ENCODE assay signal across 20 cellular contexts in the genomic region with DNA sequence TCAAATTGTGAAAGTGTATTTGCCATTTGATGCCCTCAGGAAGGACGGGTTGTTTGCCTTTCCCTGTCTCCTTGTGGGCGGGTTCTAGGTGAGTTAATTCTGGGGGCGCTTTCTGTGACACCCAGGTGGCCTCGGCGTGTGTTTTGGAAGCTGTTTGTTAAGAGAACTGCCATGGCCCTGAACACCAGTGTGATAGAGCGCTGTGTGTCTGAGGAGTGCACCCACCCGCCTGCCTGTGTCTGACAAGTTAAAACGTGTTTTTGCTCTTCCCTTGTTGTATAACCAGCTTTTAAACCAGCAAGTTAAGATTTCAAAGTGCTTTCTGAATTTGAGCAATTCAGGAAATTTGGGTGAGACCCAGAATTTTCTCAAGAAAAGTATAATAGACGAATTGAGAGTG. TPM values are rescaled to one million over a fixed set of nuclear protein-coding genes. Genes with fewer than 3 reads are reported as not detected.
DNase-seq lines count a peak whose midpoint lies in the region; ATAC-seq and TF ChIP-seq lines count a peak whose summit lies in the region.
"Had no signal": no experiment of that assay in that cellular context is flagged by ENCODE, and none has a peak within 500 bp of the region (broad histone marks: within the 10 kb centered on the region; RNA-seq: fewer than 3 reads in every experiment).

No MANE protein-coding gene starts in this region.

- H3K9me3 ChIP-seq in upper lobe of left lung: no peaks in the 10 kb centered on the region
- H3K9me3 ChIP-seq: SJCRH30 had no signal

- H3K27ac Mint-ChIP-seq in memory B cell: no peak overlapping the region
- H3K27ac Mint-ChIP-seq: activated CD8-positive, alpha-beta memory T cell treated with anti-CD3 and anti-CD28 coated beads, Interleukin-2, amount 10 ng/mL, durations not matched to agents 7 days and 5 days; T-helper 2 cell treated with Interferon-gamma antibody and Interleukin-4, amounts not matched to agents 5 μg/mL and 100 μg/mL, for 36 hours had no signal

- no peak for TF ChIP-seq EP300 in upper lobe of left lung (IDR thresholded peaks at IDR 0.05)

- H3K27ac ChIP-seq in RWPE1: peak overlapping the region; percentile 99
- peak overlapping the region in 42 of 59 donors; percentile 2 to 87 (median 60) for H3K27ac ChIP-seq in dorsolateral prefrontal cortex
- peak overlapping the region; percentile 81 to 94 (median 86) for H3K27ac ChIP-seq in upper lobe of left lung
- H3K27ac ChIP-seq: GM23248, SJCRH30 had no signal

- intact Hi-C loops in dorsolateral prefrontal cortex (cut with DNase I): no loop called here

- H3K36me3 ChIP-seq in upper lobe of left lung: no peaks in the 10 kb centered on the region
- H3K36me3 ChIP-seq: SJCRH30 had no signal

- no peak for TF ChIP-seq POLR2A in upper lobe of left lung (IDR thresholded peaks at IDR 0.05)

- TF ChIP-seq CTCF in RWPE1 (conservative IDR thresholded peaks at IDR 0.05; ENCODE audit: low read depth): no peak
- TF ChIP-seq CTCF in dorsolateral prefrontal cortex (IDR thresholded peaks at IDR 0.05 in 54 of 56, conservative IDR thresholded peaks at IDR 0.05 in 2 of 56; ENCODE audit: low read depth in 1 of 56, partially characterized antibody in 56 of 56): no peak
- no peak for TF ChIP-seq CTCF in upper lobe of left lung (IDR thresholded peaks at IDR 0.05)

- peaks cover 29 to 47% (median 39%) of the 10 kb centered on the region in 4 donors for H3K4me1 ChIP-seq in upper lobe of left lung

- POLR2A ChIA-PET in RWPE1 (lab: Yijun Ruan, JAX; ENCODE audit: low non-redundant PET): no interaction called here

- H3K4me1 Mint-ChIP-seq in memory B cell: peaks cover 28% of the 10 kb centered on the region

- H3K27me3 ChIP-seq in dorsolateral prefrontal cortex (no peaks in the 10 kb centered on the region), upper lobe of left lung (no peaks in the 10 kb centered on the region)
- H3K27me3 ChIP-seq: SJCRH30 had no signal

- peaks cover 4% of the 10 kb centered on the region for H3K9me3 Mint-ChIP-seq in memory B cell

- ATAC-seq in memory B cell (ENCODE audit: low read depth) (no peak), upper lobe of left lung (ENCODE audit: low FRiP score in 2 of 2) (no peak), GM19467 (IDR thresholded peaks at IDR 0.05; ENCODE audit: unreplicated experiment) (no peak)

- peak overlapping the region; percentile 17 for H3K4me3 Mint-ChIP-seq in memory B cell
- H3K4me3 Mint-ChIP-seq: activated CD8-positive, alpha-beta memory T cell treated with anti-CD3 and anti-CD28 coated beads, Interleukin-2, amount 10 ng/mL, durations not matched to agents 7 days and 5 days; T-helper 2 cell treated with Interferon-gamma antibody and Interleukin-4, amounts not matched to agents 5 μg/mL and 100 μg/mL, for 36 hours had no signal

- CTCF ChIA-PET in RWPE1 (lab: Yijun Ruan, JAX): interaction anchor here (0.7 kb wide), 1 partner anchor 70 kb away, joined by 3 read pairs; no protein-coding TSS in a partner anchor

- H3K27me3 Mint-ChIP-seq in memory B cell: peaks cover 5% of the 10 kb centered on the region

- peak overlapping the region in 11 of 59 donors; percentile 4 to 52 (median 35) for H3K4me3 ChIP-seq in dorsolateral prefrontal cortex
- H3K4me3 ChIP-seq in upper lobe of left lung: no peak overlapping the region
- H3K4me3 ChIP-seq: GM12878, GM23248, SJCRH30 had no signal

- WGBS in upper lobe of left lung, 2 donors: 72 to 84% methylated on average over 9 of the region's 9 CpGs

- peak; percentile 32 for DNase-seq in RWPE1 (ENCODE audit: low spot score)
- no peak for DNase-seq in dorsolateral prefrontal cortex
- no peak for DNase-seq in memory B cell (ENCODE audit: low spot score in 2 of 2)
- no peak for DNase-seq in upper lobe of left lung
- no peak for DNase-seq in stimulated activated CD4-positive, alpha-beta T cell treated with anti-CD3 and anti-CD28 coated beads, Interleukin-15, amount 100 ng/mL, for 24 hours
- DNase-seq in T1000 (lab: John Stamatoyannopoulos, UW): no peak
- DNase-seq in iPS-NIHi11 (ENCODE audit: low spot score): no peak
- DNase-seq: activated CD4-positive, CD25-positive, alpha-beta regulatory T cell treated with anti-CD3 and anti-CD28 coated beads, Interleukin-2, amount 50 U/mL, for 72 hours; activated CD8-positive, alpha-beta memory T cell treated with anti-CD3 and anti-CD28 coated beads, Interleukin-2, amount 10 ng/mL, durations not matched to agents 7 days and 5 days; activated gamma-delta T cell treated with Interleukin-2 at 50 U/mL for 16 hours; GM23248; midbrain; NCI-H1694; NCI-H446 treated with DMSO at 0.1 percent for 48 hours; retina; SJCRH30; stimulated activated naive CD8-positive, alpha-beta T cell treated with anti-CD3 and anti-CD28 coated beads, Interleukin-15, amount 100 ng/mL, for 72 hours had no signal

- H3K36me3 Mint-ChIP-seq in memory B cell: peaks cover 3% of the 10 kb centered on the region
- H3K36me3 Mint-ChIP-seq: activated CD8-positive, alpha-beta memory T cell treated with anti-CD3 and anti-CD28 coated beads, Interleukin-2, amount 10 ng/mL, durations not matched to agents 7 days and 5 days had no signal

RNA-seq across cellular contexts. Expression of gene HGFAC, which starts 55.3 kb away (rescaled TPM):
- 10 to 100 TPM in 5 of 120 experiments, 1 to 10 TPM in 109, under 1 TPM in 6; 0.33 to 18.9 (median 3.4) TPM for total RNA-seq in dorsolateral prefrontal cortex
- total RNA-seq in upper lobe of left lung: 1 to 10 TPM in 2 of 6 donors, under 1 TPM in 3, not detected in 1; 0.20 to 1.1 (median 0.49) TPM
- total RNA-seq: activated CD8-positive, alpha-beta memory T cell treated with anti-CD3 and anti-CD28 coated beads, Interleukin-2, amount 10 ng/mL, durations not matched to agents 7 days and 5 days; GM23248 had no signal
